In genomic region chr4:76982638-76983579, GRCh38 we compare ENCODE assay signal across 9 cellular contexts. TPM values are rescaled to one million over a fixed set of nuclear protein-coding genes. Genes with fewer than 3 reads are reported as not detected.
DNase-seq lines count a peak whose midpoint lies in the region; ATAC-seq and TF ChIP-seq lines count a peak whose summit lies in the region.
"Had no signal": no experiment of that assay in that cellular context is flagged by ENCODE, and none has a peak within 500 bp of the region (broad histone marks: within the 10 kb centered on the region; RNA-seq: fewer than 3 reads in every experiment).

No MANE protein-coding gene starts in this region.

- peak; percentile 31; the same call in 1 of the 2 replicates for TF ChIP-seq CTCF in AG10803 (conservative IDR thresholded peaks at IDR 0.05; ENCODE audit: low read length)

- no peaks in the 10 kb centered on the region for H3K9me3 Mint-ChIP-seq in activated T-helper 17 cell treated with anti-CD3 and anti-CD28 coated beads, Interleukin-2, amount 50 U/mL, for 72 hours
- H3K9me3 Mint-ChIP-seq: IgD-negative memory B cell had no signal

- H3K9me2 ChIP-seq in GM23248 (ENCODE audit: insufficient read depth) = no peaks in the 10 kb centered on the region

- no peak overlapping the region for H2AFZ ChIP-seq in GM23248

- H3F3A ChIP-seq in GM23248 (ENCODE audit: insufficient read depth) = peaks cover 87% of the 10 kb centered on the region

- H3K4me1 ChIP-seq in GM23248 (ENCODE audit: insufficient read depth) = peaks cover 92% of the 10 kb centered on the region

- no peaks in the 10 kb centered on the region for H3K27me3 Mint-ChIP-seq in activated T-helper 17 cell treated with anti-CD3 and anti-CD28 coated beads, Interleukin-2, amount 50 U/mL, for 72 hours
- H3K27me3 Mint-ChIP-seq: IgD-negative memory B cell had no signal

- in situ Hi-C loops in GM23248 (cut with MboI) = no loop called here

- H4K20me1 ChIP-seq in GM23248 (ENCODE audit: insufficient read depth) = no peaks in the 10 kb centered on the region

- H3K4me3 Mint-ChIP-seq in activated T-helper 17 cell treated with anti-CD3 and anti-CD28 coated beads, Interleukin-2, amount 50 U/mL, for 72 hours = peak overlapping the region; percentile 51

- no peak overlapping the region for H3K4me3 ChIP-seq in AG10803 (ENCODE audit: low read length)
- H3K4me3 ChIP-seq in GM23248 = no peak overlapping the region

- H3K27me3 ChIP-seq in GM23248 (replicated peaks; ENCODE audit: insufficient read depth) = no peaks in the 10 kb centered on the region

- H3K9ac ChIP-seq in GM23248 = peak overlapping the region; percentile 78; the same call in 1 of the 2 replicates

- peak overlapping the region; percentile 26 for H3K27ac Mint-ChIP-seq in activated T-helper 17 cell treated with anti-CD3 and anti-CD28 coated beads, Interleukin-2, amount 50 U/mL, for 72 hours

- 67 to 70% methylated on average over 7 of the region's 7 CpGs for WGBS in GM23248 (ENCODE audit: low coverage in 1 of 2, low lambda C conversion rate in 2 of 2, missing lambda C conversion rate in 2 of 2), 2 experiments

- peak overlapping the region; percentile 97 for H3K27ac ChIP-seq in GM23248

- H3K4me1 Mint-ChIP-seq in activated T-helper 17 cell treated with anti-CD3 and anti-CD28 coated beads, Interleukin-2, amount 50 U/mL, for 72 hours = peaks cover 57% of the 10 kb centered on the region

- peaks cover 90% of the 10 kb centered on the region for H3K79me2 ChIP-seq in GM23248 (ENCODE audit: insufficient read depth)

- DNase-seq in AG10803 (ENCODE audit: low read depth) (peak; percentile 63), GM23248 (peak; percentile 31), iris pigment epithelial cell (ENCODE audit: low read depth) (peak; percentile 68), NCI-H2171 treated with DMSO at 0.1 percent for 48 hours (lab: John Stamatoyannopoulos, UW) (no peak), GM19240 (ENCODE audit: insufficient read length, low spot score) (no peak), NK-92 (lab: John Stamatoyannopoulos, UW; ENCODE audit: unreplicated experiment) (no peak), ureter (ENCODE audit: low spot score) (no peak)

- H3K9me3 ChIP-seq in GM23248 (ENCODE audit: low read depth) = no peaks in the 10 kb centered on the region

- peak overlapping the region; percentile 51 for H3K4me2 ChIP-seq in GM23248 (ENCODE audit: unreplicated experiment)

- no peak for ATAC-seq in activated T-helper 17 cell treated with anti-CD3 and anti-CD28 coated beads, Interleukin-2, amount 50 U/mL, for 72 hours (replicated peaks)

- H3K36me3 ChIP-seq in GM23248 (ENCODE audit: low read depth) = peaks cover 12% of the 10 kb centered on the region

- no peaks in the 10 kb centered on the region for H3K36me3 Mint-ChIP-seq in activated T-helper 17 cell treated with anti-CD3 and anti-CD28 coated beads, Interleukin-2, amount 50 U/mL, for 72 hours (ENCODE audit: low read depth)

RNA-seq across cellular contexts. Expression of gene SEPTIN11, which starts 33.4 kb away (rescaled TPM):
- total RNA-seq in GM23248 (2014; rRNA removed; shearing (Covaris generic)) = 640 and 867 TPM in 2 replicates
- 478 and 488 TPM in 2 replicates for polyA plus RNA-seq in GM23248 (2016; fragmentation: Nextera tagmentation; extraction: Ambion mirVana)
- 10 to 100 TPM; 20.0 to 55.1 TPM for total RNA-seq in activated T-helper 17 cell treated with anti-CD3 and anti-CD28 coated beads, Interleukin-2, amount 50 U/mL, for 72 hours
- 139 TPM for total RNA-seq in ureter

Comparison
In these comparisons a context has a peak if more than half of its experiments do, and no peak if none do; other contexts are left out.
1. DNase-seq: peak in AG10803 (single experiment), GM23248 (single experiment) and iris pigment epithelial cell (single experiment); none in NCI-H2171 treated with DMSO at 0.1 percent for 48 hours (single experiment), GM19240 (single experiment), NK-92 (single experiment) and ureter (single experiment).